8 cellular contexts compared by ENCODE assay signal in the genomic region with DNA sequence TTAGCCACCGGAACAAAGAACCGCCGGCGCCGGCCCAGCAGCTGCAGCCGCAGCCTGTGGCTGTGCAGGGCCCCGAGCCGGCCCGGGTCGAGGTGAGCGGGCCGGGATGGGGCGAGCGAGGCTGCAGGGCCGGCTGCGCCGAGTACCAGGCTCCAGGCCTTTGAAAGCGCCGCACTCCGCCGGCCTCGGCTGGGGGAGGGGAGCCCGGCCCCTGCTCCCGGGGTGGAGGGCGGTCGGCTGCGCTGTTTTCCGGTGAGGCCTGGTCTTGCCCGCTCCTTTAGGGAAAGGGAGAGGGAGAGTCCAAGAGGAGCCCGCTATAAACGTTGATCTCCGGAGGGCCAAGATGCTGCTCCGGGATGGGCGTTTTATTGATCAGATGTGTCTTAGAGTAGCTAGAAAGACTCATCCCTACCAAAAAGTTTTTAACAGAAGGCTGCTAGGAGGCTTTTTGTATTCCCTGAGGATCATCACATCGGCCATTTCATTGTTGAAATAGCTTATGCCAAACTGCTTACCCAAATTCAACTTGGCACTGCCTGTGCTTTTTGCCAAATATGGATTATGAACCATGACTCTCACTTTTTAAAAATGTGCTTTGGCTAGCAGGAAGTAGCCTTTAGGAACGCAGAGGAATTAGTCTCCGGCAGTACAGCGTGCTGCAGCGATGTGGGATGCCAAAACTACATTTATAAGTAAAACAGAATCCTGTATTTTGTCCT. TPM values are rescaled to one million over a fixed set of nuclear protein-coding genes. Genes with fewer than 3 reads are reported as not detected.
DNase-seq lines count a peak whose midpoint lies in the region; ATAC-seq, FAIRE-seq and TF ChIP-seq lines count a peak whose summit lies in the region.

No MANE protein-coding gene starts in this region.

- TF ChIP-seq RAD21 in GM12878 (IDR thresholded peaks at IDR 0.05; ENCODE audit: insufficient read depth, low read depth, low read length), result no peak

- FAIRE-seq in GM12878 (lab: Jason Lieb, UNC), result no peak

- H3K27me3 Mint-ChIP-seq in CD4-positive, alpha-beta T cell, result no peaks in the 10 kb centered on the region

- CTCF ChIA-PET in CD4-positive, alpha-beta T cell (lab: Charles Lee), result interaction anchor here (1.0 to 1.8 kb wide), 3 partner anchors 12 to 158 kb away, joined by 3 to 11 read pairs (median 4); a partner anchor contains a TSS
- CTCF ChIA-PET in GM12878 (lab: Yijun Ruan, JAX), result interaction anchor here (8.4 kb wide), 1 partner anchor 13 kb away, joined by 75 read pairs; no protein-coding TSS in a partner anchor

- peak overlapping the region; percentile 91 for H3K4me3 Mint-ChIP-seq in CD4-positive, alpha-beta T cell

- peak overlapping the region; percentile 73 for H3K27ac Mint-ChIP-seq in CD4-positive, alpha-beta T cell

- in situ Hi-C loops in GM12878 (cut with MboI), result loop anchor here (5.0 kb wide), 1 partner anchor 151 kb away; a partner anchor contains a TSS

- peaks cover 31% of the 10 kb centered on the region for H3K36me3 Mint-ChIP-seq in CD4-positive, alpha-beta T cell (ENCODE audit: low read depth)

- no peak overlapping the region for H2AFZ ChIP-seq in SU-DHL-6 (ENCODE audit: low read depth, low read length, severe bottlenecking)
- peak overlapping the region; percentile 94 for H2AFZ ChIP-seq in GM12878 (ENCODE audit: control insufficient read depth, low read depth, low read length)

- H3K27ac ChIP-seq in CD4-positive, alpha-beta T cell (ENCODE audit: low read depth, low read length), result peak overlapping the region; percentile 73
- peak overlapping the region; percentile 73 for H3K27ac ChIP-seq in SU-DHL-6 (ENCODE audit: low read depth, low read length)
- peak overlapping the region; percentile 91 for H3K27ac ChIP-seq in GM12878 (ENCODE audit: control insufficient read depth, insufficient read depth)

- H3K4me1 Mint-ChIP-seq in CD4-positive, alpha-beta T cell (ENCODE audit: low read depth), result peaks cover 51% of the 10 kb centered on the region

- H3K9ac ChIP-seq in SU-DHL-6 (ENCODE audit: low read length) (peak overlapping the region; percentile 84), GM12878 (ENCODE audit: control insufficient read depth, insufficient read depth, low read length) (peak overlapping the region; percentile 91)

- under 1% methylated on average over 39 of the region's 39 CpGs for WGBS in GM12878 (ENCODE audit: insufficient coverage, insufficient replicate concordance, low lambda C conversion rate, missing lambda C conversion rate)

- H3K36me3 ChIP-seq in SU-DHL-6 (ENCODE audit: low read length) (no peaks in the 10 kb centered on the region), GM12878 (ENCODE audit: control insufficient read depth in 2 of 2, insufficient read depth in 2 of 2, low read length in 1 of 2) (peaks cover 0 to 4% of the 10 kb centered on the region in 2 experiments; a peak in 1 of 4 replicates)

- no peak for TF ChIP-seq CTCF in CD4-positive, alpha-beta T cell (IDR thresholded peaks at IDR 0.05)
- TF ChIP-seq CTCF in SU-DHL-6 (IDR thresholded peaks at IDR 0.05; ENCODE audit: insufficient read depth, low read length, poor library complexity, severe bottlenecking) (no peak), GM12878 (IDR thresholded peaks at IDR 0.05 in 2 of 3, conservative IDR thresholded peaks at IDR 0.05 in 1 of 3; ENCODE audit: control insufficient read depth in 2 of 3, extremely low read depth in 1 of 3, insufficient read depth in 1 of 3, low read depth in 3 of 3, low read length in 3 of 3) (no peak)

- H3K79me2 ChIP-seq in SU-DHL-6 (ENCODE audit: insufficient read depth, low read length) (peaks cover 49% of the 10 kb centered on the region), GM12878 (ENCODE audit: control insufficient read depth, insufficient read depth, low read length) (peaks cover 56% of the 10 kb centered on the region)

- no peaks in the 10 kb centered on the region for H3K9me3 ChIP-seq in CD4-positive, alpha-beta T cell (ENCODE audit: control insufficient read depth, low read length)
- H3K9me3 ChIP-seq in SU-DHL-6 (ENCODE audit: insufficient read depth, low read length) (no peaks in the 10 kb centered on the region), GM12878 (replicated peaks; ENCODE audit: control insufficient read depth, insufficient read depth, low read length) (no peaks in the 10 kb centered on the region)

- no peak for TF ChIP-seq EP300 in GM12878 (IDR thresholded peaks at IDR 0.05; ENCODE audit: borderline replicate concordance in 1 of 2, control insufficient read depth in 1 of 2, low read depth in 2 of 2, low read length in 2 of 2)

- POLR2A ChIA-PET in CD4-positive, alpha-beta T cell (lab: Charles Lee), result interaction anchor here (0.9 to 3.7 kb wide), 6 partner anchors 10 to 552 kb away, joined by 3 to 37 read pairs (median 6); a partner anchor contains a TSS
- POLR2A ChIA-PET in GM12878 (lab: Charles Lee), result interaction anchor here (0.7 to 2.3 kb wide), 9 partner anchors 10 to 552 kb away, joined by 3 to 7 read pairs (median 4); a partner anchor contains a TSS

- ATAC-seq in CD4-positive, alpha-beta T cell (ENCODE audit: poor library complexity), result no peak
- ATAC-seq in GM19328 (IDR thresholded peaks at IDR 0.05; ENCODE audit: unreplicated experiment) (peak; percentile 20), HG03432 (IDR thresholded peaks at IDR 0.05; ENCODE audit: unreplicated experiment) (peak; percentile 36), GM12878 (peak; percentile 36)

- peak in 7 of 10 experiments; percentile 3 to 44 (median 10) for DNase-seq in CD4-positive, alpha-beta T cell
- DNase-seq in GM12878 (ENCODE audit: low read depth, low spot score), result no peak
- DNase-seq in skeletal muscle cell (ENCODE audit: low read depth), result no peak
- DNase-seq in NCI-H226, result no peak

- RAD21 ChIA-PET in GM12878 (lab: Charles Lee; ENCODE audit: unreplicated experiment), result interaction anchor here (0.7 to 6.1 kb wide), 3 partner anchors 13 to 1042 kb away, joined by 3 to 41 read pairs (median 3); no protein-coding TSS in a partner anchor

- H3K4me3 ChIP-seq in SU-DHL-6 (ENCODE audit: insufficient read depth, low read length, poor library complexity, severe bottlenecking) (peak overlapping the region; percentile 85), GM12878 (peak overlapping the region; percentile 88), iPS-11a (ENCODE audit: low read depth, low read length) (peak overlapping the region; percentile 87), skeletal muscle cell (ENCODE audit: low read depth, low read length) (peak overlapping the region; percentile 73)

- H3K4me1 ChIP-seq in GM12878 (ENCODE audit: control insufficient read depth, insufficient read depth, low read length), result peaks cover 3% of the 10 kb centered on the region; the same call in 1 of the 2 replicates

- TF ChIP-seq POLR2A in GM12878 (IDR thresholded peaks at IDR 0.05; ENCODE audit: low read depth, low read length), result no peak

- H4K20me1 ChIP-seq in SU-DHL-6 (ENCODE audit: low read depth, low read length) (peaks cover 9% of the 10 kb centered on the region; the same call in 1 of the 2 replicates), GM12878 (ENCODE audit: control insufficient read depth, insufficient read depth) (0 out of 2 replicates have a peak, but pooled peaks cover 2% of the 10 kb centered on the region)

- no peaks in the 10 kb centered on the region for H3K9me3 Mint-ChIP-seq in CD4-positive, alpha-beta T cell

- intact Hi-C loops in CD4-positive, alpha-beta T cell (cut with DNase I, micrococcal nuclease), result loop anchor here (2.0 to 5.0 kb wide), 3 partner anchors 46 to 458 kb away; a partner anchor contains a TSS
- intact Hi-C loops in GM12878 (cut with micrococcal nuclease; ENCODE audit: unreplicated experiment), result loop anchor here (2.0 to 5.0 kb wide), 3 partner anchors 49 to 456 kb away; a partner anchor contains a TSS

- BruUV-seq in GM12878 (replicated peaks; lab: Mats Ljungman, UMichigan), result no TSS peak

- no peaks in the 10 kb centered on the region for H3K9me2 ChIP-seq in SU-DHL-6 (replicated peaks; ENCODE audit: insufficient read depth, low read length)

- H3K4me2 ChIP-seq in SU-DHL-6 (ENCODE audit: low read depth, low read length, poor library complexity, severe bottlenecking), result peak overlapping the region; percentile 84
- peak overlapping the region; percentile 82 for H3K4me2 ChIP-seq in GM12878 (ENCODE audit: control insufficient read depth, insufficient read depth)

- H3K27me3 ChIP-seq in CD4-positive, alpha-beta T cell (ENCODE audit: control insufficient read depth, insufficient read depth, low read length), result no peaks in the 10 kb centered on the region
- H3K27me3 ChIP-seq in SU-DHL-6 (ENCODE audit: low read length), result no peaks in the 10 kb centered on the region
- no peaks in the 10 kb centered on the region for H3K27me3 ChIP-seq in GM12878 (replicated peaks in 1 of 2; ENCODE audit: control insufficient read depth in 2 of 2, insufficient read depth in 2 of 2, low read length in 1 of 2)

- SMC1A ChIA-PET in GM12878 (lab: Charles Lee; ENCODE audit: uncharacterized antibody, unreplicated experiment), result interaction anchor here (1.0 to 3.3 kb wide), 4 partner anchors 22 to 149 kb away, joined by 3 to 12 read pairs (median 5); a partner anchor contains a TSS

- H3F3A ChIP-seq in SU-DHL-6 (ENCODE audit: insufficient read depth), result no peaks in the 10 kb centered on the region; the same call in 1 of the 2 replicates

RNA-seq across cellular contexts. Expression of a gene that starts 0.7 kb away (rescaled TPM):
- total RNA-seq in CD4-positive, alpha-beta T cell, result 10 to 100 TPM; 44.8 to 46.0 TPM
- 329 and 338 TPM in 2 replicates for total RNA-seq in GM12878 (2013; cell fraction: nucleolus; rRNA removed)
- total RNA-seq in GM12878 (2014; rRNA removed), result 98.6 and 106 TPM in 2 replicates
- total RNA-seq in GM12878 (2014; rRNA removed; fragmentation: Illumina TruSeq; extraction: Trizol), result 72.3 TPM in 2 replicates
- total RNA-seq in GM12878 (2021), result 63.6 and 73.4 TPM in 2 replicates
- 21.5 TPM for polyA plus RNA-seq in GM12878 (2011; ENCODE audit: low read depth)
- polyA plus RNA-seq in GM12878 (2011; rRNA removed), result 106 and 120 TPM in 2 replicates
- 35.2 and 43.7 TPM in 2 replicates for polyA plus RNA-seq in GM12878 (2011; cell fraction: cytosol; rRNA removed)
- 90.3 and 91.3 TPM in 2 replicates for polyA plus RNA-seq in GM12878 (2011; cell fraction: nucleus; rRNA removed)
- 35.6 and 40.2 TPM in 2 replicates for polyA plus RNA-seq in GM12878 (2012)
- polyA plus RNA-seq in GM12878 (2014; fragmentation: Illumina TruSeq; extraction: Trizol), result 58.7 and 74.3 TPM in 2 replicates
- polyA plus RNA-seq in GM12878 (2014; fragmentation: Nextera tagmentation; extraction: Ambion mirVana), result 10 to 100 TPM; 18.3 to 32.5 TPM
- polyA plus RNA-seq in GM12878 (2014; rRNA removed), result 85.0 and 88.8 TPM in 2 replicates
- 100 to 1,000 TPM; 129 to 141 TPM for polyA plus RNA-seq in GM12878 (2016; fragmentation: Nextera tagmentation; extraction: Ambion mirVana)
- polyA minus RNA-seq in GM12878 (2011; rRNA and poly(A)+ RNA removed), result 105 and 154 TPM in 2 replicates
- polyA minus RNA-seq in GM12878 (2011; cell fraction: cytosol; rRNA and poly(A)+ RNA removed), result 27.1 and 33.2 TPM in 2 replicates
- 58.6 and 122 TPM in 2 replicates for polyA minus RNA-seq in GM12878 (2011; cell fraction: nucleus; rRNA and poly(A)+ RNA removed)

RNA-seq across cellular contexts. Expression of a gene that starts 50.4 kb away (rescaled TPM):
- 1 to 10 TPM; 2.1 to 2.2 TPM for total RNA-seq in CD4-positive, alpha-beta T cell
- total RNA-seq in GM12878 (2013; cell fraction: nucleolus; rRNA removed), result 0.39 and 0.61 TPM in 2 replicates
- total RNA-seq in GM12878 (2014; rRNA removed) (5.8 and 6.0 TPM in 2 replicates), GM12878 (2014; rRNA removed; fragmentation: Illumina TruSeq; extraction: Trizol) (4.7 and 6.4 TPM in 2 replicates), GM12878 (2021) (7.7 and 10.1 TPM in 2 replicates)
- 3.3 TPM for polyA plus RNA-seq in GM12878 (2011; ENCODE audit: low read depth)
- polyA plus RNA-seq in GM12878 (2011; rRNA removed) (1.6 and 2.6 TPM in 2 replicates), GM12878 (2014; fragmentation: Illumina TruSeq; extraction: Trizol) (7.4 and 7.9 TPM in 2 replicates), GM12878 (2014; fragmentation: Nextera tagmentation; extraction: Ambion mirVana) (1 to 10 TPM; 1.6 to 4.5 TPM), GM12878 (2014; rRNA removed) (5.6 and 6.4 TPM in 2 replicates), GM12878 (2016; fragmentation: Nextera tagmentation; extraction: Ambion mirVana) (10 to 100 TPM; 16.1 to 20.4 TPM)
- 1.2 and 1.7 TPM in 2 replicates for polyA plus RNA-seq in GM12878 (2011; cell fraction: cytosol; rRNA removed)
- polyA plus RNA-seq in GM12878 (2011; cell fraction: nucleus; rRNA removed), result 0.27 and 0.44 TPM in 2 replicates
- 3.8 and 4.3 TPM in 2 replicates for polyA plus RNA-seq in GM12878 (2012)
- polyA minus RNA-seq in GM12878 (2011; rRNA and poly(A)+ RNA removed), result 0.67 and 0.95 TPM in 2 replicates
- polyA minus RNA-seq in GM12878 (2011; cell fraction: cytosol; rRNA and poly(A)+ RNA removed), result 1.9 TPM in 1 of 2 replicates, not detected in the other
- polyA minus RNA-seq in GM12878 (2011; cell fraction: nucleus; rRNA and poly(A)+ RNA removed), result 0.24 and 0.57 TPM in 2 replicates

Comparison
In these comparisons a context has a peak if more than half of its experiments do, and no peak if none do; other contexts are left out.
1. DNase-seq: peak in CD4-positive, alpha-beta T cell (7 of 10); none in GM12878 (single experiment), skeletal muscle cell (single experiment) and NCI-H226 (single experiment).
2. Peak in every context shown above with its lines, with median percentiles within 50 percentile points of each other: H3K27ac ChIP-seq and H3K4me3 ChIP-seq.